In the genomic region with DNA sequence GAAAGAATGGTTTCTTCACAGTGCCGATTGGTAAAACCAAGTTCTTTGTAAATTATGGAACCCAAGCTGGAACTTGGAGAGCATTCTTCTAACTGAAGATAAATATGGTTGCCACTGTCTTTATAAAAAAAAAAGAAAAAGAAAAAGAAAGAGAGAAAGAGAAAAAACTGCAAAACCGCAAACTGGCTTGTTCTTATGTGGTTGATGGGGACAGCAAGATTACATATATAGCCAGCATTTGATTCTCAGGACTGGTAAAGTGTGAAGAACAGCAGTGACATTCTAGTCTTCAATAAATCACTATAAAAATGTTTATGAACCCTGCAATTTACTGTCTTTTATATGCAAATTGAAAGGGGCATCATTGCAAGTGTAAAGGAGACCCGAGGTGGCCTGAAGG, we compare ENCODE assay signal across 30 cellular contexts.
"Had no signal": no experiment of that assay in that cellular context is flagged by ENCODE, and none has a peak within 500 bp of the region (broad histone marks: within the 10 kb centered on the region; RNA-seq: fewer than 3 reads in every experiment).

No MANE protein-coding gene starts in this region.

- H3K27ac Mint-ChIP-seq: activated B cell treated with CpG ODN at 0.5 μM for 24 hours; activated CD8-positive, alpha-beta T cell treated with anti-CD3 and anti-CD28 coated beads for 36 hours; activated naive CD4-positive, alpha-beta T cell treated with anti-CD3 and anti-CD28 coated beads, Interleukin-2, amount 10 ng/mL, durations not matched to agents 7 days and 5 days; activated naive CD4-positive, alpha-beta T cell treated with anti-CD3 and anti-CD28 coated beads, Interleukin-2, amount 50 U/mL, for 72 hours; activated naive CD8-positive, alpha-beta T cell treated with anti-CD3 and anti-CD28 coated beads, Interleukin-2, amount 10 ng/mL, durations not matched to agents 7 days and 5 days; effector memory CD8-positive, alpha-beta T cell; T-helper 17 cell; T-helper 2 cell treated with Interferon-gamma antibody and Interleukin-4, amounts not matched to agents 5 μg/mL and 100 μg/mL, for 36 hours had no signal

- H3K9me3 ChIP-seq: esophagus muscularis mucosa, gastrocnemius medialis, heart right ventricle had no signal

- H3K4me3 Mint-ChIP-seq: activated B cell treated with CpG ODN at 0.5 μM for 24 hours; activated CD8-positive, alpha-beta T cell treated with anti-CD3 and anti-CD28 coated beads for 36 hours; activated naive CD4-positive, alpha-beta T cell treated with anti-CD3 and anti-CD28 coated beads, Interleukin-2, amount 10 ng/mL, durations not matched to agents 7 days and 5 days; activated naive CD8-positive, alpha-beta T cell treated with anti-CD3 and anti-CD28 coated beads, Interleukin-2, amount 10 ng/mL, durations not matched to agents 7 days and 5 days; central memory CD8-positive, alpha-beta T cell; effector memory CD8-positive, alpha-beta T cell; T-helper 17 cell; T-helper 2 cell treated with Interferon-gamma antibody and Interleukin-4, amounts not matched to agents 5 μg/mL and 100 μg/mL, for 36 hours had no signal

- H3K27me3 Mint-ChIP-seq: activated B cell treated with CpG ODN at 0.5 μM for 24 hours; activated CD8-positive, alpha-beta T cell treated with anti-CD3 and anti-CD28 coated beads for 36 hours; activated naive CD8-positive, alpha-beta T cell treated with anti-CD3 and anti-CD28 coated beads, Interleukin-2, amount 10 ng/mL, durations not matched to agents 7 days and 5 days; central memory CD8-positive, alpha-beta T cell; effector memory CD8-positive, alpha-beta T cell; T-helper 17 cell had no signal

- H3K27me3 ChIP-seq: brain microvascular endothelial cell, esophagus muscularis mucosa, foreskin keratinocyte, gastrocnemius medialis, heart right ventricle had no signal

- H3K36me3 Mint-ChIP-seq: activated naive CD4-positive, alpha-beta T cell treated with anti-CD3 and anti-CD28 coated beads, Interleukin-2, amount 10 ng/mL, durations not matched to agents 7 days and 5 days; activated naive CD4-positive, alpha-beta T cell treated with anti-CD3 and anti-CD28 coated beads, Interleukin-2, amount 50 U/mL, for 72 hours; activated naive CD8-positive, alpha-beta T cell treated with anti-CD3 and anti-CD28 coated beads, Interleukin-2, amount 10 ng/mL, durations not matched to agents 7 days and 5 days had no signal

- H3K9me3 Mint-ChIP-seq: activated B cell treated with CpG ODN at 0.5 μM for 24 hours; activated CD8-positive, alpha-beta T cell treated with anti-CD3 and anti-CD28 coated beads for 36 hours; activated naive CD4-positive, alpha-beta T cell treated with anti-CD3 and anti-CD28 coated beads, Interleukin-2, amount 10 ng/mL, durations not matched to agents 7 days and 5 days; activated naive CD4-positive, alpha-beta T cell treated with anti-CD3 and anti-CD28 coated beads, Interleukin-2, amount 50 U/mL, for 72 hours; activated naive CD8-positive, alpha-beta T cell treated with anti-CD3 and anti-CD28 coated beads, Interleukin-2, amount 10 ng/mL, durations not matched to agents 7 days and 5 days; central memory CD8-positive, alpha-beta T cell; effector memory CD8-positive, alpha-beta T cell; T-helper 2 cell treated with Interferon-gamma antibody and Interleukin-4, amounts not matched to agents 5 μg/mL and 100 μg/mL, for 36 hours had no signal

- H3K36me3 ChIP-seq: brain microvascular endothelial cell, esophagus muscularis mucosa, gastrocnemius medialis, heart right ventricle, WERI-Rb-1 had no signal

- H3K27ac ChIP-seq: brain microvascular endothelial cell, esophagus muscularis mucosa, foreskin keratinocyte, gastrocnemius medialis, heart right ventricle, WERI-Rb-1 had no signal

- H3K4me3 ChIP-seq: esophagus muscularis mucosa, gastrocnemius medialis, heart right ventricle had no signal

- ATAC-seq: activated CD4-positive, CD25-positive, alpha-beta regulatory T cell treated with anti-CD3 and anti-CD28 coated beads, Interleukin-2, amount 50 U/mL, for 24 hours; activated CD8-positive, alpha-beta T cell treated with anti-CD3 and anti-CD28 coated beads for 36 hours; activated naive CD4-positive, alpha-beta T cell treated with anti-CD3 and anti-CD28 coated beads, Interleukin-2, amount 50 U/mL, for 72 hours; effector memory CD8-positive, alpha-beta T cell; foreskin keratinocyte; gastrocnemius medialis; heart right ventricle; T-helper 17 cell had no signal

- DNase-seq: activated B cell treated with CpG ODN at 0.5 μM for 24 hours; activated CD4-positive, alpha-beta T cell treated with anti-CD3 and anti-CD28 coated beads for 48 hours; activated CD4-positive, alpha-beta T cell treated with anti-CD3 and anti-CD28 coated beads, Interleukin-2, amount 50 U/mL, for 1 hour; activated CD4-positive, alpha-beta T cell treated with anti-CD3 and anti-CD28 coated beads, Interleukin-2, amount 50 U/mL, for 48 hours; activated CD8-positive, alpha-beta memory T cell treated with anti-CD3 and anti-CD28 coated beads for 24 hours; activated CD8-positive, alpha-beta T cell treated with anti-CD3 and anti-CD28 coated beads for 36 hours; activated gamma-delta T cell; activated naive CD4-positive, alpha-beta T cell; activated naive CD4-positive, alpha-beta T cell treated with anti-CD3 and anti-CD28 coated beads, Interleukin-2, amount 10 ng/mL, durations not matched to agents 7 days and 5 days; activated naive CD8-positive, alpha-beta T cell treated with anti-CD3 and anti-CD28 coated beads, Interleukin-2, amount 10 ng/mL, durations not matched to agents 7 days and 5 days; activated T-cell treated with anti-CD3 and anti-CD28 coated beads, Interleukin-2, amount 50 U/mL, for 48 hours; anterior cingulate cortex; brain microvascular endothelial cell; cortex of kidney; dermis blood vessel endothelial cell; effector CD4-positive, alpha-beta T cell; effector memory CD8-positive, alpha-beta T cell; erythroblast; foreskin keratinocyte; gastrocnemius medialis; heart right ventricle; T-helper 1 cell; T-helper 17 cell; T1000; WERI-Rb-1 had no signal

- H3K4me1 Mint-ChIP-seq: activated naive CD4-positive, alpha-beta T cell treated with anti-CD3 and anti-CD28 coated beads, Interleukin-2, amount 10 ng/mL, durations not matched to agents 7 days and 5 days; activated naive CD8-positive, alpha-beta T cell treated with anti-CD3 and anti-CD28 coated beads, Interleukin-2, amount 10 ng/mL, durations not matched to agents 7 days and 5 days had no signal

- H3K4me1 ChIP-seq: foreskin keratinocyte, gastrocnemius medialis had no signal
